1 cellular context compared by ENCODE assay signal in genomic region chr6:170292111-170292777, GRCh38.
TF ChIP-seq lines count a peak whose summit lies in the region.

No MANE protein-coding gene starts in this region.

TF ChIP-seq in H1, 55 proteins besides CTCF, POLR2A, EP300 and RAD21 (continued from another document):
- TF ChIP-seq E2F6 (IDR thresholded peaks at IDR 0.05) = no peak; the same call in none of the 2 replicates
- no peak for TF ChIP-seq PHF8 (conservative IDR thresholded peaks at IDR 0.05; ENCODE audit: low read depth, low read length)
- no peak for TF ChIP-seq CEBPB (IDR thresholded peaks at IDR 0.05; ENCODE audit: low read depth, low read length)
- no peak for TF ChIP-seq CREB1 (IDR thresholded peaks at IDR 0.05)
- TF ChIP-seq SIN3A (conservative IDR thresholded peaks at IDR 0.05 in 1 of 2, IDR thresholded peaks at IDR 0.05 in 1 of 2; ENCODE audit: low read depth in 1 of 2, low read length in 2 of 2) = no peak
- TF ChIP-seq TCF12 (IDR thresholded peaks at IDR 0.05; ENCODE audit: low read depth, low read length) = 0 out of 2 replicates have a peak, but pooled peaks have one; percentile 6
- TF ChIP-seq SAP30 (IDR thresholded peaks at IDR 0.05; ENCODE audit: insufficient read depth, insufficient replicate concordance, low read length) = no peak
- TF ChIP-seq, protein P1, sequence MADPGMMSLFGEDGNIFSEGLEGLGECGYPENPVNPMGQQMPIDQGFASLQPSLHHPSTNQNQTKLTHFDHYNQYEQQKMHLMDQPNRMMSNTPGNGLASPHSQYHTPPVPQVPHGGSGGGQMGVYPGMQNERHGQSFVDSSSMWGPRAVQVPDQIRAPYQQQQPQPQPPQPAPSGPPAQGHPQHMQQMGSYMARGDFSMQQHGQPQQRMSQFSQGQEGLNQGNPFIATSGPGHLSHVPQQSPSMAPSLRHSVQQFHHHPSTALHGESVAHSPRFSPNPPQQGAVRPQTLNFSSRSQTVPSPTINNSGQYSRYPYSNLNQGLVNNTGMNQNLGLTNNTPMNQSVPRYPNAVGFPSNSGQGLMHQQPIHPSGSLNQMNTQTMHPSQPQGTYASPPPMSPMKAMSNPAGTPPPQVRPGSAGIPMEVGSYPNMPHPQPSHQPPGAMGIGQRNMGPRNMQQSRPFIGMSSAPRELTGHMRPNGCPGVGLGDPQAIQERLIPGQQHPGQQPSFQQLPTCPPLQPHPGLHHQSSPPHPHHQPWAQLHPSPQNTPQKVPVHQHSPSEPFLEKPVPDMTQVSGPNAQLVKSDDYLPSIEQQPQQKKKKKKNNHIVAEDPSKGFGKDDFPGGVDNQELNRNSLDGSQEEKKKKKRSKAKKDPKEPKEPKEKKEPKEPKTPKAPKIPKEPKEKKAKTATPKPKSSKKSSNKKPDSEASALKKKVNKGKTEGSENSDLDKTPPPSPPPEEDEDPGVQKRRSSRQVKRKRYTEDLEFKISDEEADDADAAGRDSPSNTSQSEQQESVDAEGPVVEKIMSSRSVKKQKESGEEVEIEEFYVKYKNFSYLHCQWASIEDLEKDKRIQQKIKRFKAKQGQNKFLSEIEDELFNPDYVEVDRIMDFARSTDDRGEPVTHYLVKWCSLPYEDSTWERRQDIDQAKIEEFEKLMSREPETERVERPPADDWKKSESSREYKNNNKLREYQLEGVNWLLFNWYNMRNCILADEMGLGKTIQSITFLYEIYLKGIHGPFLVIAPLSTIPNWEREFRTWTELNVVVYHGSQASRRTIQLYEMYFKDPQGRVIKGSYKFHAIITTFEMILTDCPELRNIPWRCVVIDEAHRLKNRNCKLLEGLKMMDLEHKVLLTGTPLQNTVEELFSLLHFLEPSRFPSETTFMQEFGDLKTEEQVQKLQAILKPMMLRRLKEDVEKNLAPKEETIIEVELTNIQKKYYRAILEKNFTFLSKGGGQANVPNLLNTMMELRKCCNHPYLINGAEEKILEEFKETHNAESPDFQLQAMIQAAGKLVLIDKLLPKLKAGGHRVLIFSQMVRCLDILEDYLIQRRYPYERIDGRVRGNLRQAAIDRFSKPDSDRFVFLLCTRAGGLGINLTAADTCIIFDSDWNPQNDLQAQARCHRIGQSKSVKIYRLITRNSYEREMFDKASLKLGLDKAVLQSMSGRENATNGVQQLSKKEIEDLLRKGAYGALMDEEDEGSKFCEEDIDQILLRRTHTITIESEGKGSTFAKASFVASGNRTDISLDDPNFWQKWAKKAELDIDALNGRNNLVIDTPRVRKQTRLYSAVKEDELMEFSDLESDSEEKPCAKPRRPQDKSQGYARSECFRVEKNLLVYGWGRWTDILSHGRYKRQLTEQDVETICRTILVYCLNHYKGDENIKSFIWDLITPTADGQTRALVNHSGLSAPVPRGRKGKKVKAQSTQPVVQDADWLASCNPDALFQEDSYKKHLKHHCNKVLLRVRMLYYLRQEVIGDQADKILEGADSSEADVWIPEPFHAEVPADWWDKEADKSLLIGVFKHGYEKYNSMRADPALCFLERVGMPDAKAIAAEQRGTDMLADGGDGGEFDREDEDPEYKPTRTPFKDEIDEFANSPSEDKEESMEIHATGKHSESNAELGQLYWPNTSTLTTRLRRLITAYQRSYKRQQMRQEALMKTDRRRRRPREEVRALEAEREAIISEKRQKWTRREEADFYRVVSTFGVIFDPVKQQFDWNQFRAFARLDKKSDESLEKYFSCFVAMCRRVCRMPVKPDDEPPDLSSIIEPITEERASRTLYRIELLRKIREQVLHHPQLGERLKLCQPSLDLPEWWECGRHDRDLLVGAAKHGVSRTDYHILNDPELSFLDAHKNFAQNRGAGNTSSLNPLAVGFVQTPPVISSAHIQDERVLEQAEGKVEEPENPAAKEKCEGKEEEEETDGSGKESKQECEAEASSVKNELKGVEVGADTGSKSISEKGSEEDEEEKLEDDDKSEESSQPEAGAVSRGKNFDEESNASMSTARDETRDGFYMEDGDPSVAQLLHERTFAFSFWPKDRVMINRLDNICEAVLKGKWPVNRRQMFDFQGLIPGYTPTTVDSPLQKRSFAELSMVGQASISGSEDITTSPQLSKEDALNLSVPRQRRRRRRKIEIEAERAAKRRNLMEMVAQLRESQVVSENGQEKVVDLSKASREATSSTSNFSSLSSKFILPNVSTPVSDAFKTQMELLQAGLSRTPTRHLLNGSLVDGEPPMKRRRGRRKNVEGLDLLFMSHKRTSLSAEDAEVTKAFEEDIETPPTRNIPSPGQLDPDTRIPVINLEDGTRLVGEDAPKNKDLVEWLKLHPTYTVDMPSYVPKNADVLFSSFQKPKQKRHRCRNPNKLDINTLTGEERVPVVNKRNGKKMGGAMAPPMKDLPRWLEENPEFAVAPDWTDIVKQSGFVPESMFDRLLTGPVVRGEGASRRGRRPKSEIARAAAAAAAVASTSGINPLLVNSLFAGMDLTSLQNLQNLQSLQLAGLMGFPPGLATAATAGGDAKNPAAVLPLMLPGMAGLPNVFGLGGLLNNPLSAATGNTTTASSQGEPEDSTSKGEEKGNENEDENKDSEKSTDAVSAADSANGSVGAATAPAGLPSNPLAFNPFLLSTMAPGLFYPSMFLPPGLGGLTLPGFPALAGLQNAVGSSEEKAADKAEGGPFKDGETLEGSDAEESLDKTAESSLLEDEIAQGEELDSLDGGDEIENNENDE (IDR thresholded peaks at IDR 0.05; ENCODE audit: insufficient replicate concordance, low read length) = no peak
- no peak for TF ChIP-seq RXRA (IDR thresholded peaks at IDR 0.05; ENCODE audit: insufficient read depth, low read depth, low read length)
- TF ChIP-seq ASH2L (IDR thresholded peaks at IDR 0.05; ENCODE audit: low read length) = no peak
- TF ChIP-seq, protein P2, sequence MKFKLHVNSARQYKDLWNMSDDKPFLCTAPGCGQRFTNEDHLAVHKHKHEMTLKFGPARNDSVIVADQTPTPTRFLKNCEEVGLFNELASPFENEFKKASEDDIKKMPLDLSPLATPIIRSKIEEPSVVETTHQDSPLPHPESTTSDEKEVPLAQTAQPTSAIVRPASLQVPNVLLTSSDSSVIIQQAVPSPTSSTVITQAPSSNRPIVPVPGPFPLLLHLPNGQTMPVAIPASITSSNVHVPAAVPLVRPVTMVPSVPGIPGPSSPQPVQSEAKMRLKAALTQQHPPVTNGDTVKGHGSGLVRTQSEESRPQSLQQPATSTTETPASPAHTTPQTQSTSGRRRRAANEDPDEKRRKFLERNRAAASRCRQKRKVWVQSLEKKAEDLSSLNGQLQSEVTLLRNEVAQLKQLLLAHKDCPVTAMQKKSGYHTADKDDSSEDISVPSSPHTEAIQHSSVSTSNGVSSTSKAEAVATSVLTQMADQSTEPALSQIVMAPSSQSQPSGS (IDR thresholded peaks at IDR 0.05; ENCODE audit: low read length) = no peak
- no peak for TF ChIP-seq CBX8 (IDR thresholded peaks at IDR 0.05; ENCODE audit: borderline replicate concordance, low read depth, low read length)
- no peak for TF ChIP-seq HDAC6 (IDR thresholded peaks at IDR 0.05; ENCODE audit: low read depth, low read length)
- TF ChIP-seq TAF7 (optimal IDR thresholded peaks at IDR 0.05; ENCODE audit: borderline replicate concordance, low read depth, low read length) = no peak
- TF ChIP-seq SUZ12 (IDR thresholded peaks at IDR 0.05; ENCODE audit: low read length) = peak; percentile 41
- TF ChIP-seq NANOG (IDR thresholded peaks at IDR 0.05; ENCODE audit: insufficient read depth, low read depth, low read length, poor library complexity, severe bottlenecking) = no peak
- TF ChIP-seq RNF2 (IDR thresholded peaks at IDR 0.05; ENCODE audit: borderline replicate concordance, low read depth, low read length, missing control alignments, poor library complexity, severe bottlenecking) = no peak
- no peak for TF ChIP-seq SP2 (IDR thresholded peaks at IDR 0.05; ENCODE audit: low read length)
- peak; percentile 78 for TF ChIP-seq USF2 (IDR thresholded peaks at IDR 0.05; ENCODE audit: low read length)
- TF ChIP-seq RBBP5 (IDR thresholded peaks at IDR 0.05; ENCODE audit: borderline replicate concordance, low read depth, low read length) = no peak
- TF ChIP-seq TAF1 (IDR thresholded peaks at IDR 0.05; ENCODE audit: low read depth, low read length) = no peak
- peak; percentile 67 for TF ChIP-seq MAX (IDR thresholded peaks at IDR 0.05)
